ENCODE assay signal across 11 cellular contexts in genomic region chr9:33391111-33391771, GRCh38. TPM values are rescaled to one million over a fixed set of nuclear protein-coding genes. Genes with fewer than 3 reads are reported as not detected.
DNase-seq lines count a peak whose midpoint lies in the region; TF ChIP-seq lines count a peak whose summit lies in the region.
"Not testable (repeated sequence)": the region's sequence is repeated elsewhere in the genome, so short reads cannot be mapped to it uniquely, and the experiment has no call there.
"Had no signal": no experiment of that assay in that cellular context is flagged by ENCODE, and none has a peak within 500 bp of the region (broad histone marks: within the 10 kb centered on the region; RNA-seq: fewer than 3 reads in every experiment).

No MANE protein-coding gene starts in this region.

- DNase-seq in Ammon's horn (ENCODE audit: low spot score) (peak; percentile 77), NCI-H2227 treated with DMSO at 0.1 percent for 48 hours (lab: John Stamatoyannopoulos, UW) (peak; percentile 1), adipocyte (ENCODE audit: low read depth) (peak; percentile 90), endodermal cell (peak; percentile 74), hypothalamus (lab: John Stamatoyannopoulos, UW) (peak in 37 of 51 donors; percentile 2 to 79 (median 45))

- not testable (repeated sequence) for H3K27ac ChIP-seq in HEK293 (ENCODE audit: extremely low read depth, low read depth, low read length)
- H3K27ac ChIP-seq in endodermal cell (ENCODE audit: low read depth, low read length): peak overlapping the region; percentile 52
- peak overlapping the region; percentile 92 for H3K27ac ChIP-seq in subcutaneous abdominal adipose tissue (ENCODE audit: low read depth, low read length)

- H3K36me3 Mint-ChIP-seq in endodermal cell (ENCODE audit: low read depth): not testable (repeated sequence)

- not testable (repeated sequence) for H3K9me3 Mint-ChIP-seq in endodermal cell

- not testable (repeated sequence) for TF ChIP-seq CTCF in HEK293 (tag by site-specific recombination; IDR thresholded peaks at IDR 0.05); endodermal cell (conservative IDR thresholded peaks at IDR 0.05)

- not testable (repeated sequence) for H2AFZ ChIP-seq in neuron (ENCODE audit: low read depth, low read length)

- 56 to 61% methylated on average over 2 to 8 of the region's 9 CpGs for WGBS in endodermal cell (ENCODE audit: insufficient coverage in 1 of 2, insufficient read length in 1 of 2), 2 experiments

- POLR2A ChIA-PET in HEK293 (lab: Yijun Ruan, JAX): interaction anchor here (0.6 to 0.7 kb wide), 2 partner anchors 12 to 1159 kb away, joined by 3 read pairs; no protein-coding TSS in a partner anchor

- not testable (repeated sequence) for H3K9me3 ChIP-seq in HEK293 (ENCODE audit: control insufficient read depth, insufficient read depth, low read depth, low read length); adipocyte (ENCODE audit: control insufficient read depth, low read length); endodermal cell (ENCODE audit: control insufficient read depth, low read length); neuron (ENCODE audit: low read length); subcutaneous abdominal adipose tissue (ENCODE audit: control insufficient read depth in 5 of 5, low read length in 5 of 5)

- H3K4me1 Mint-ChIP-seq in endodermal cell: peaks cover 26% of the 10 kb centered on the region

- H3K36me3 ChIP-seq in HEK293 (ENCODE audit: control insufficient read depth in 2 of 2, insufficient read depth in 1 of 2, low read length in 2 of 2); endodermal cell (ENCODE audit: control insufficient read depth, insufficient read depth, low read length); neuron (ENCODE audit: insufficient read depth, low read length): not testable (repeated sequence)
- H3K36me3 ChIP-seq in adipocyte (ENCODE audit: control insufficient read depth, insufficient read depth, low read length, severe bottlenecking) (peaks cover 20% of the 10 kb centered on the region), subcutaneous abdominal adipose tissue (ENCODE audit: control insufficient read depth in 5 of 5, insufficient read depth in 5 of 5, low read length in 5 of 5) (peaks cover 0 to 22% (median 5%) of the 10 kb centered on the region in 5 donors)

- H3K27ac Mint-ChIP-seq in endodermal cell: not testable (repeated sequence)

- not testable (repeated sequence) for H3K27me3 Mint-ChIP-seq in endodermal cell (ENCODE audit: insufficient read depth)

- not testable (repeated sequence) for H3K4me1 ChIP-seq in HEK293 (ENCODE audit: control insufficient read depth, insufficient read depth, low read length); endodermal cell (ENCODE audit: control insufficient read depth, insufficient read depth, low read length)
- H3K4me1 ChIP-seq in adipocyte (ENCODE audit: control insufficient read depth, insufficient read depth, low read length) (peaks cover 43% of the 10 kb centered on the region), neuron (ENCODE audit: insufficient read depth, low read length) (peaks cover 11% of the 10 kb centered on the region), subcutaneous abdominal adipose tissue (ENCODE audit: control insufficient read depth in 5 of 5, insufficient read depth in 5 of 5, low read length in 5 of 5) (peaks cover 5 to 85% (median 68%) of the 10 kb centered on the region in 5 donors)

- H3K4me3 ChIP-seq in HEK293 (ENCODE audit: low read depth, low read length); endodermal cell (ENCODE audit: low read length); subcutaneous abdominal adipose tissue (ENCODE audit: low read depth in 1 of 5, low read length in 5 of 5): not testable (repeated sequence)
- H3K4me3 ChIP-seq in adipocyte (ENCODE audit: low read length): peak overlapping the region; percentile 64
- H3K4me3 ChIP-seq in neuron (ENCODE audit: low read length): peak overlapping the region; percentile 16

- H3K4me3 Mint-ChIP-seq in endodermal cell: not testable (repeated sequence)

- not testable (repeated sequence) for H3K27me3 ChIP-seq in adipocyte (replicated peaks; ENCODE audit: control insufficient read depth, insufficient read depth, low read length); endodermal cell (ENCODE audit: control insufficient read depth, insufficient read depth, low read length, poor library complexity, severe bottlenecking); neuron (ENCODE audit: insufficient read depth, low read length); subcutaneous abdominal adipose tissue (ENCODE audit: control insufficient read depth in 5 of 5, insufficient read depth in 4 of 5, low read length in 5 of 5)

- H3K9ac ChIP-seq in adipocyte (ENCODE audit: low read length): peak overlapping the region; percentile 77
- not testable (repeated sequence) for H3K9ac ChIP-seq in endodermal cell (ENCODE audit: extremely low read depth, low read length, poor library complexity, severe bottlenecking); subcutaneous abdominal adipose tissue (ENCODE audit: low read length in 5 of 5)

- CTCF ChIA-PET in HEK293 (lab: Yijun Ruan, JAX): interaction anchor here (0.6 to 2.5 kb wide), 10 partner anchors 11 to 132 kb away, joined by 3 to 9 read pairs (median 4); no protein-coding TSS in a partner anchor

TF ChIP-seq in HEK293, 187 proteins besides CTCF, POLR2A, EP300 and RAD21 (continues in another document):
- TF ChIP-seq ZNF692 (tag by site-specific recombination; IDR thresholded peaks at IDR 0.05) (0 out of 2 replicates have a peak, but pooled peaks have one; percentile 18), PATZ1 (tag by site-specific recombination; IDR thresholded peaks at IDR 0.05) (peak; percentile 60), ZFP69B (tag by site-specific recombination; IDR thresholded peaks at IDR 0.05) (peak; percentile 31; the same call in 1 of the 2 replicates), PRDM10 (tag by site-specific recombination; IDR thresholded peaks at IDR 0.05) (peak; percentile 95), ZBTB17 (tag by site-specific recombination; IDR thresholded peaks at IDR 0.05) (peak; percentile 85), ZNF121 (tag by site-specific recombination; IDR thresholded peaks at IDR 0.05) (peak; percentile 45; the same call in 1 of the 2 replicates), SP7 (tag by site-specific recombination; IDR thresholded peaks at IDR 0.05) (peak; percentile 17; the same call in 1 of the 2 replicates)

RNA-seq across cellular contexts. Expression of gene AQP7, which starts 11.1 kb away (rescaled TPM):
- total RNA-seq in endodermal cell: under 1 TPM in 1 of 2 donors, not detected in 1; 0.38 TPM
- not detected for polyA plus RNA-seq in endodermal cell (2013, experiment 1 of 2)
- polyA plus RNA-seq in endodermal cell (2013, experiment 2 of 2): 0.37 TPM
- total RNA-seq: activated naive CD8-positive, alpha-beta T cell treated with anti-CD3 and anti-CD28 coated beads for 36 hours; CD8-positive, alpha-beta T cell; NCI-H460 had no signal

RNA-seq across cellular contexts. Expression of gene AQP3, which starts 56.2 kb away (rescaled TPM):
- total RNA-seq in endodermal cell: 1 to 10 TPM; 2.2 to 2.7 TPM
- polyA plus RNA-seq in endodermal cell (2013, experiment 1 of 2): 3.4 TPM
- polyA plus RNA-seq in endodermal cell (2013, experiment 2 of 2): 2.7 TPM

Comparison
In these comparisons a context has a peak if more than half of its experiments do, and no peak if none do; other contexts are left out.
1. DNase-seq: peak in every context shown above with its lines; median percentile 90 in adipocyte; 77 in Ammon's horn; 74 in endodermal cell; 45 in hypothalamus; 1 in NCI-H2227 treated with DMSO at 0.1 percent for 48 hours.